ENCODE assay signal across 1 cellular context in the genomic region with DNA sequence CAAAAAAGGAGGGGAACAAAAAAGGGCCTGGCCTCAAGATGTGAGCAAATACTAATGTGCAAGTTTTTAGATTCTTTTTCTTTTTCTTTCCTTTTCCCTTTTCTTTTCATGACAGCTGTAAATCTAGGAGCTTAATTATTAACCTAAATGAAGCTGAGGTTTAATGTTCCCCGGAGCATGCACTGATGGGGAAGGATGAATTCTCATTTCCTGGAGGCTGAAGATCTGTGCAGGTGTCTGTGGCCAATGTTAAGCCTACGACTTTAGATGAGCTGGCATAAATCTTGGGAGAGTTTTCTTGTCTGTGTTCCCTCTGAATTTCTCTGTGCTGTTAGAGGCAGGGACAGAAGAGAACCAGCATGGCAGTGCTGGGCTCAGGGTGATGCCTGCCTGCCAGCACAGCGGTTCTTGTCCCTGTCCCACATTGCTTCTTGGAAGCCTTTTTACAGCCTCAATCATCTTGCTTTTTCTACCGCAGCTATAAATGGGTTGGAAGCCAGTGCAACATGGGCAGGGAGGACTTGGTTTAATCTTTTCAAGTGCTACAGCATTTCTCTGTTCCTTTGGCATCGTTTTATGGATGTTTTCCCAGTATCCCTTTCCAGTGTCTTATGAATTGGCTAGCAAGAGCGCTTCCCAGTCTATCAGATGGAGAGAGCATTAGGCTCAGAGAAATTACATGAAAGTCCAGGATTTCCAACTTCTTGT.
TF ChIP-seq lines count a peak whose summit lies in the region.

No MANE protein-coding gene starts in this region.

TF ChIP-seq in HepG2, 621 proteins besides CTCF, POLR2A, EP300 and RAD21 (continued from another document):
- TF ChIP-seq, protein P1, sequence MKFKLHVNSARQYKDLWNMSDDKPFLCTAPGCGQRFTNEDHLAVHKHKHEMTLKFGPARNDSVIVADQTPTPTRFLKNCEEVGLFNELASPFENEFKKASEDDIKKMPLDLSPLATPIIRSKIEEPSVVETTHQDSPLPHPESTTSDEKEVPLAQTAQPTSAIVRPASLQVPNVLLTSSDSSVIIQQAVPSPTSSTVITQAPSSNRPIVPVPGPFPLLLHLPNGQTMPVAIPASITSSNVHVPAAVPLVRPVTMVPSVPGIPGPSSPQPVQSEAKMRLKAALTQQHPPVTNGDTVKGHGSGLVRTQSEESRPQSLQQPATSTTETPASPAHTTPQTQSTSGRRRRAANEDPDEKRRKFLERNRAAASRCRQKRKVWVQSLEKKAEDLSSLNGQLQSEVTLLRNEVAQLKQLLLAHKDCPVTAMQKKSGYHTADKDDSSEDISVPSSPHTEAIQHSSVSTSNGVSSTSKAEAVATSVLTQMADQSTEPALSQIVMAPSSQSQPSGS (CRISPR knock-in tag; IDR thresholded peaks at IDR 0.05), result no peak
- TF ChIP-seq ZNF777 (CRISPR knock-in tag; IDR thresholded peaks at IDR 0.05), result no peak
